Comparison of ENCODE assay signal across 19 cellular contexts in genomic region chr20:32909451-32909850, GRCh38. TPM values are rescaled to one million over a fixed set of nuclear protein-coding genes. Genes with fewer than 3 reads are reported as not detected.
DNase-seq lines count a peak whose midpoint lies in the region; ATAC-seq and TF ChIP-seq lines count a peak whose summit lies in the region.
"Had no signal": no experiment of that assay in that cellular context is flagged by ENCODE, and none has a peak within 500 bp of the region (broad histone marks: within the 10 kb centered on the region; RNA-seq: fewer than 3 reads in every experiment).

No MANE protein-coding gene starts in this region.

- no peaks in the 10 kb centered on the region for H3K27me3 Mint-ChIP-seq in activated naive CD8-positive, alpha-beta T cell treated with anti-CD3 and anti-CD28 coated beads, Interleukin-2, amount 10 ng/mL, durations not matched to agents 7 days and 5 days
- no peaks in the 10 kb centered on the region for H3K27me3 Mint-ChIP-seq in activated naive CD8-positive, alpha-beta T cell treated with anti-CD3 and anti-CD28 coated beads for 36 hours
- H3K27me3 Mint-ChIP-seq in central memory CD8-positive, alpha-beta T cell, result no peaks in the 10 kb centered on the region
- no peaks in the 10 kb centered on the region for H3K27me3 Mint-ChIP-seq in naive thymus-derived CD8-positive, alpha-beta T cell
- H3K27me3 Mint-ChIP-seq in activated CD4-positive, alpha-beta T cell treated with anti-CD3 and anti-CD28 coated beads, Interleukin-2, amount 10 ng/mL, durations not matched to agents 24 days and 14 days, result no peaks in the 10 kb centered on the region

- no peak overlapping the region for H3K27ac ChIP-seq in aorta (ENCODE audit: low read depth in 1 of 2, low read length in 2 of 2)
- no peak overlapping the region for H3K27ac ChIP-seq in left lung
- H3K27ac ChIP-seq: PC-9, RWPE1 had no signal

- H3K4me1 ChIP-seq in aorta (ENCODE audit: control insufficient read depth in 1 of 2, insufficient read depth in 2 of 2, low read length in 2 of 2), result no peaks in the 10 kb centered on the region
- H3K4me1 ChIP-seq in left lung, result no peaks in the 10 kb centered on the region
- H3K4me1 ChIP-seq: BE2C had no signal

- no peak for TF ChIP-seq CTCF in left lung (IDR thresholded peaks at IDR 0.05)

- H3K4me1 Mint-ChIP-seq in activated naive CD8-positive, alpha-beta T cell treated with anti-CD3 and anti-CD28 coated beads, Interleukin-2, amount 10 ng/mL, durations not matched to agents 7 days and 5 days, result no peaks in the 10 kb centered on the region
- H3K4me1 Mint-ChIP-seq in activated naive CD8-positive, alpha-beta T cell treated with anti-CD3 and anti-CD28 coated beads for 36 hours, result peaks cover 13% of the 10 kb centered on the region
- no peaks in the 10 kb centered on the region for H3K4me1 Mint-ChIP-seq in central memory CD8-positive, alpha-beta T cell
- peaks cover 10 to 40% (median 23%) of the 10 kb centered on the region in 4 donors for H3K4me1 Mint-ChIP-seq in naive thymus-derived CD8-positive, alpha-beta T cell
- no peaks in the 10 kb centered on the region for H3K4me1 Mint-ChIP-seq in activated CD4-positive, alpha-beta T cell treated with anti-CD3 and anti-CD28 coated beads, Interleukin-2, amount 10 ng/mL, durations not matched to agents 24 days and 14 days

- POLR2A ChIA-PET in activated naive CD8-positive, alpha-beta T cell treated with anti-CD3 and anti-CD28 coated beads, Interleukin-2, amount 10 ng/mL, durations not matched to agents 7 days and 5 days (lab: Charles Lee), result no interaction called here
- POLR2A ChIA-PET in naive thymus-derived CD8-positive, alpha-beta T cell (lab: Charles Lee), result no interaction called here

- no peaks in the 10 kb centered on the region for H3K27me3 ChIP-seq in aorta (ENCODE audit: control insufficient read depth in 1 of 2, insufficient read depth in 2 of 2, low read length in 1 of 2)
- no peaks in the 10 kb centered on the region for H3K27me3 ChIP-seq in left lung
- H3K27me3 ChIP-seq: BE2C had no signal

- no peak for DNase-seq in activated naive CD8-positive, alpha-beta T cell treated with anti-CD3 and anti-CD28 coated beads, Interleukin-2, amount 10 ng/mL, durations not matched to agents 7 days and 5 days
- DNase-seq in activated naive CD8-positive, alpha-beta T cell treated with anti-CD3 and anti-CD28 coated beads for 36 hours, result no peak
- DNase-seq in central memory CD8-positive, alpha-beta T cell (ENCODE audit: low spot score in 2 of 2), result no peak
- peak in 1 of 10 donors; percentile 18 for DNase-seq in naive thymus-derived CD8-positive, alpha-beta T cell
- peak; percentile 2 to 63 for DNase-seq in aorta
- DNase-seq in left lung, result no peak
- no peak for DNase-seq in activated CD4-positive, alpha-beta T cell treated with anti-CD3 and anti-CD28 coated beads, Interleukin-2, amount 10 ng/mL, durations not matched to agents 24 days and 14 days
- DNase-seq: BE2C, DMS79, KG1, MV-4-11, NCI-H1694 treated with DMSO at 0.1 percent for 48 hours, NCI-H2227 treated with DMSO at 0.1 percent for 48 hours, NCI-H510A treated with DMSO at 0.1 percent for 48 hours, NCI-H82, PC-9 had no signal

- no peaks in the 10 kb centered on the region for H3K36me3 Mint-ChIP-seq in activated naive CD8-positive, alpha-beta T cell treated with anti-CD3 and anti-CD28 coated beads, Interleukin-2, amount 10 ng/mL, durations not matched to agents 7 days and 5 days
- no peaks in the 10 kb centered on the region for H3K36me3 Mint-ChIP-seq in activated naive CD8-positive, alpha-beta T cell treated with anti-CD3 and anti-CD28 coated beads for 36 hours
- peaks cover 3% of the 10 kb centered on the region for H3K36me3 Mint-ChIP-seq in central memory CD8-positive, alpha-beta T cell (ENCODE audit: insufficient read depth)
- peaks cover 0 to 3% (median 2%) of the 10 kb centered on the region in 3 donors for H3K36me3 Mint-ChIP-seq in naive thymus-derived CD8-positive, alpha-beta T cell
- H3K36me3 Mint-ChIP-seq in activated CD4-positive, alpha-beta T cell treated with anti-CD3 and anti-CD28 coated beads, Interleukin-2, amount 10 ng/mL, durations not matched to agents 24 days and 14 days (ENCODE audit: low read depth), result no peaks in the 10 kb centered on the region

- H3K9me3 ChIP-seq in aorta (ENCODE audit: control insufficient read depth, low read length), result peaks cover 2% of the 10 kb centered on the region
- H3K9me3 ChIP-seq in left lung, result peaks cover 0 to 2% of the 10 kb centered on the region in 2 donors
- H3K9me3 ChIP-seq: BE2C had no signal

- intact Hi-C loops in aorta (cut with DNase I), result loop anchor here in 1 of 2 donors (10.0 kb wide), 1 partner anchor 385 kb away; no protein-coding TSS in a partner anchor
- intact Hi-C loops in left lung (cut with DNase I), result loop anchor here in 1 of 2 donors (10.0 kb wide), 1 partner anchor 385 kb away; no protein-coding TSS in a partner anchor
- intact Hi-C loops in activated CD4-positive, alpha-beta T cell treated with anti-CD3 and anti-CD28 coated beads, Interleukin-2, amount 10 ng/mL, durations not matched to agents 24 days and 14 days (cut with micrococcal nuclease), result no loop called here

- H3K27ac Mint-ChIP-seq in activated naive CD8-positive, alpha-beta T cell treated with anti-CD3 and anti-CD28 coated beads, Interleukin-2, amount 10 ng/mL, durations not matched to agents 7 days and 5 days, result peak overlapping the region; percentile 9
- no peak overlapping the region for H3K27ac Mint-ChIP-seq in activated naive CD8-positive, alpha-beta T cell treated with anti-CD3 and anti-CD28 coated beads for 36 hours
- H3K27ac Mint-ChIP-seq in central memory CD8-positive, alpha-beta T cell (ENCODE audit: low read depth), result peak overlapping the region; percentile 56
- H3K27ac Mint-ChIP-seq in naive thymus-derived CD8-positive, alpha-beta T cell, result peak overlapping the region in 8 of 10 donors; percentile 21 to 83 (median 58)
- H3K27ac Mint-ChIP-seq in activated CD4-positive, alpha-beta T cell treated with anti-CD3 and anti-CD28 coated beads, Interleukin-2, amount 10 ng/mL, durations not matched to agents 24 days and 14 days, result no peak overlapping the region

- H3K4me3 Mint-ChIP-seq in activated naive CD8-positive, alpha-beta T cell treated with anti-CD3 and anti-CD28 coated beads, Interleukin-2, amount 10 ng/mL, durations not matched to agents 7 days and 5 days, result no peak overlapping the region
- no peak overlapping the region for H3K4me3 Mint-ChIP-seq in activated naive CD8-positive, alpha-beta T cell treated with anti-CD3 and anti-CD28 coated beads for 36 hours
- no peak overlapping the region for H3K4me3 Mint-ChIP-seq in central memory CD8-positive, alpha-beta T cell
- no peak overlapping the region for H3K4me3 Mint-ChIP-seq in naive thymus-derived CD8-positive, alpha-beta T cell
- H3K4me3 Mint-ChIP-seq in activated CD4-positive, alpha-beta T cell treated with anti-CD3 and anti-CD28 coated beads, Interleukin-2, amount 10 ng/mL, durations not matched to agents 24 days and 14 days, result no peak overlapping the region

- ATAC-seq in activated naive CD8-positive, alpha-beta T cell treated with anti-CD3 and anti-CD28 coated beads, Interleukin-2, amount 10 ng/mL, durations not matched to agents 7 days and 5 days (ENCODE audit: low read depth), result no peak
- ATAC-seq in central memory CD8-positive, alpha-beta T cell (replicated peaks; ENCODE audit: extremely low read depth, poor library complexity, severe bottlenecking), result no peak
- no peak for ATAC-seq in naive thymus-derived CD8-positive, alpha-beta T cell
- ATAC-seq in aorta (ENCODE audit: low FRiP score), result no peak
- no peak for ATAC-seq in activated CD4-positive, CD25-positive, alpha-beta regulatory T cell treated with anti-CD3 and anti-CD28 coated beads, Interleukin-2, amount 50 U/mL, for 24 hours
- ATAC-seq in left lung, result no peak
- ATAC-seq: HepG2 had no signal

- H3K9me3 Mint-ChIP-seq in activated naive CD8-positive, alpha-beta T cell treated with anti-CD3 and anti-CD28 coated beads, Interleukin-2, amount 10 ng/mL, durations not matched to agents 7 days and 5 days, result peaks cover 3% of the 10 kb centered on the region
- peaks cover 2% of the 10 kb centered on the region for H3K9me3 Mint-ChIP-seq in activated naive CD8-positive, alpha-beta T cell treated with anti-CD3 and anti-CD28 coated beads for 36 hours
- H3K9me3 Mint-ChIP-seq in central memory CD8-positive, alpha-beta T cell, result no peaks in the 10 kb centered on the region
- peaks cover 0 to 5% (median 0%) of the 10 kb centered on the region in 9 donors for H3K9me3 Mint-ChIP-seq in naive thymus-derived CD8-positive, alpha-beta T cell
- peaks cover 3% of the 10 kb centered on the region for H3K9me3 Mint-ChIP-seq in activated CD4-positive, alpha-beta T cell treated with anti-CD3 and anti-CD28 coated beads, Interleukin-2, amount 10 ng/mL, durations not matched to agents 24 days and 14 days

- no peak overlapping the region for H3K4me3 ChIP-seq in aorta (ENCODE audit: low read length in 2 of 2)
- no peak overlapping the region for H3K4me3 ChIP-seq in left lung
- H3K4me3 ChIP-seq: PC-9 had no signal

- WGBS in aorta, 2 donors, result 87 to 91% methylated on average over 9 of the region's 9 CpGs

- no peaks in the 10 kb centered on the region for H3K36me3 ChIP-seq in aorta (ENCODE audit: control insufficient read depth in 1 of 2, insufficient read depth in 2 of 2, low read length in 1 of 2)
- H3K36me3 ChIP-seq in left lung, result no peaks in the 10 kb centered on the region
- H3K36me3 ChIP-seq: BE2C had no signal

RNA-seq across cellular contexts. Expression of gene EFCAB8, which starts 50.7 kb away (rescaled TPM):
- under 1 TPM; 0.47 to 0.77 TPM for total RNA-seq in activated naive CD8-positive, alpha-beta T cell treated with anti-CD3 and anti-CD28 coated beads, Interleukin-2, amount 10 ng/mL, durations not matched to agents 7 days and 5 days
- total RNA-seq in activated naive CD8-positive, alpha-beta T cell treated with anti-CD3 and anti-CD28 coated beads for 36 hours, result under 1 TPM; 0.27 to 0.56 TPM
- total RNA-seq in naive thymus-derived CD8-positive, alpha-beta T cell, result 1 to 10 TPM; 2.2 to 2.9 TPM
- polyA plus RNA-seq in naive thymus-derived CD8-positive, alpha-beta T cell, result not detected
- 1 to 10 TPM in 1 of 2 donors, under 1 TPM in 1; 0.81 to 1.1 TPM for total RNA-seq in aorta
- polyA plus RNA-seq in aorta, result under 1 TPM in 1 of 2 donors, not detected in 1; 0.13 TPM
- total RNA-seq in left lung, result 1 to 10 TPM in 1 of 2 donors, under 1 TPM in 1; 0.35 to 1.0 TPM
- 0.33 and 0.54 TPM in 2 replicates for total RNA-seq in activated CD4-positive, alpha-beta T cell treated with anti-CD3 and anti-CD28 coated beads, Interleukin-2, amount 10 ng/mL, durations not matched to agents 24 days and 14 days
- total RNA-seq: PC-9 had no signal

Comparison
In these comparisons a context has a peak if more than half of its experiments do, and no peak if none do; other contexts are left out.
1. H3K27ac Mint-ChIP-seq: peak in activated naive CD8-positive, alpha-beta T cell treated with anti-CD3 and anti-CD28 coated beads, Interleukin-2, amount 10 ng/mL, durations not matched to agents 7 days and 5 days (single experiment), central memory CD8-positive, alpha-beta T cell (single experiment) and naive thymus-derived CD8-positive, alpha-beta T cell (8 of 10); none in activated naive CD8-positive, alpha-beta T cell treated with anti-CD3 and anti-CD28 coated beads for 36 hours (single experiment) and activated CD4-positive, alpha-beta T cell treated with anti-CD3 and anti-CD28 coated beads, Interleukin-2, amount 10 ng/mL, durations not matched to agents 24 days and 14 days (single experiment).
2. DNase-seq: peak in aorta (2 of 2); none in activated naive CD8-positive, alpha-beta T cell treated with anti-CD3 and anti-CD28 coated beads, Interleukin-2, amount 10 ng/mL, durations not matched to agents 7 days and 5 days (single experiment), activated naive CD8-positive, alpha-beta T cell treated with anti-CD3 and anti-CD28 coated beads for 36 hours (single experiment), central memory CD8-positive, alpha-beta T cell (0 of 2), left lung (0 of 2) and activated CD4-positive, alpha-beta T cell treated with anti-CD3 and anti-CD28 coated beads, Interleukin-2, amount 10 ng/mL, durations not matched to agents 24 days and 14 days (single experiment).